ENCODE assay signal across 8 cellular contexts in the genomic region with DNA sequence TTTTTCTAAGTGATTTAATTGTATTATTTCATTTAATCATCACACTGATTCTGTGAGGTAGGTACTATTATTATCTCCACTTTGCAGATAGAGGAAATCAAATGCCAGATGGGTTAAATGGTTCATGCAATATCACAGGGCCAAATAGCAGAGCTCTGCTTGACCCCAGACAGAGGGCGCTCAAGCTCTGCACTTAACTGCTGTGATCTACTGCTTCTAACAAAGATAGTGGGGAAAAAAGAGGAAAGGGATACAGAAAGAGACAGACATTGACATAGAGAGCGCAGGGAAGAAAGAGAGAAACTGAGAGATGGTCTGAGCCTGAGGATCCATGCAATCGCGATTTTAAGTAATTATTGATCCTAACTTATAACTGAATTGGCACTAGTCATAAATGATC.
DNase-seq lines count a peak whose midpoint lies in the region; ATAC-seq, FAIRE-seq and TF ChIP-seq lines count a peak whose summit lies in the region.

No MANE protein-coding gene starts in this region.

- in situ Hi-C loops in K562 (cut with MboI) = no loop called here

- H3K27me3 Mint-ChIP-seq in stimulated activated naive B cell treated with anti-CD40 and anti-IgM and Interleukin-4, amounts not matched to agents 10 μg/mL and 1 μg/mL and 100 μg/mL, for 72 hours = no peaks in the 10 kb centered on the region
- no peaks in the 10 kb centered on the region for H3K27me3 Mint-ChIP-seq in activated CD8-positive, alpha-beta memory T cell treated with anti-CD3 and anti-CD28 coated beads, Interleukin-2, amount 10 ng/mL, durations not matched to agents 7 days and 5 days

- H3K9me3 Mint-ChIP-seq in stimulated activated naive B cell treated with anti-CD40 and anti-IgM and Interleukin-4, amounts not matched to agents 10 μg/mL and 1 μg/mL and 100 μg/mL, for 72 hours = no peaks in the 10 kb centered on the region
- H3K9me3 Mint-ChIP-seq in activated CD8-positive, alpha-beta memory T cell treated with anti-CD3 and anti-CD28 coated beads, Interleukin-2, amount 10 ng/mL, durations not matched to agents 7 days and 5 days (ENCODE audit: low read depth) = no peaks in the 10 kb centered on the region

- H3K9me1 ChIP-seq in K562 (ENCODE audit: control insufficient read depth, insufficient read depth, low read length) = no peaks in the 10 kb centered on the region

- H4K20me1 ChIP-seq in K562 (replicated peaks; ENCODE audit: control insufficient read depth, insufficient read depth, low read length) = no peaks in the 10 kb centered on the region

- no peak for TF ChIP-seq EP300 in K562 (IDR thresholded peaks at IDR 0.05; ENCODE audit: low read length)

- TF ChIP-seq CTCF in BJ (IDR thresholded peaks at IDR 0.05; ENCODE audit: insufficient read depth, low read depth, low read length) (peak; percentile 84), K562 (IDR thresholded peaks at IDR 0.05 in 2 of 3, conservative IDR thresholded peaks at IDR 0.05 in 1 of 3; ENCODE audit: insufficient read depth in 2 of 3, low read depth in 1 of 3, low read length in 3 of 3) (peak; percentile 40 to 65 (median 62))

- H3K36me3 Mint-ChIP-seq in stimulated activated naive B cell treated with anti-CD40 and anti-IgM and Interleukin-4, amounts not matched to agents 10 μg/mL and 1 μg/mL and 100 μg/mL, for 72 hours = no peaks in the 10 kb centered on the region
- no peaks in the 10 kb centered on the region for H3K36me3 Mint-ChIP-seq in activated CD8-positive, alpha-beta memory T cell treated with anti-CD3 and anti-CD28 coated beads, Interleukin-2, amount 10 ng/mL, durations not matched to agents 7 days and 5 days

- peak; percentile 55 to 72 for TF ChIP-seq RAD21 in K562 (CRISPR knock-in tag; conservative IDR thresholded peaks at IDR 0.05 in 1 of 2, IDR thresholded peaks at IDR 0.05 in 1 of 2)

- H3K27me3 ChIP-seq in BJ (ENCODE audit: control insufficient read depth, insufficient read depth, low read length) = no peaks in the 10 kb centered on the region
- H3K27me3 ChIP-seq in K562 (ENCODE audit: control insufficient read depth in 2 of 2, insufficient read depth in 2 of 2, low read length in 2 of 2) = no peaks in the 10 kb centered on the region

- WGBS in K562 (ENCODE audit: insufficient coverage, low coverage, missing lambda C conversion rate) = 3% methylated on average over 4 of the region's 4 CpGs

- H3K9ac ChIP-seq in K562 (ENCODE audit: insufficient read depth in 1 of 2, low read depth in 2 of 2, low read length in 2 of 2) = no peak overlapping the region

- BruUV-seq in K562 (replicated peaks; lab: Mats Ljungman, UMichigan) = no TSS peak

- CTCF ChIA-PET in BJ (lab: Yijun Ruan, JAX) (interaction anchor here (1.0 kb wide), 4 partner anchors 9 to 829 kb away, joined by 3 to 4 read pairs (median 3); no protein-coding TSS in a partner anchor), K562 (lab: Yijun Ruan, JAX; ENCODE audit: low intra/inter-chr PET ratio) (interaction anchor here (0.7 to 1.2 kb wide), 2 partner anchors 819 to 820 kb away, joined by 3 to 4 read pairs; no protein-coding TSS in a partner anchor)
- CTCF ChIA-PET in activated CD8-positive, alpha-beta memory T cell treated with anti-CD3 and anti-CD28 coated beads, Interleukin-2, amount 10 ng/mL, durations not matched to agents 7 days and 5 days (lab: Charles Lee) = interaction anchor here (0.6 kb wide), 1 partner anchor 118 kb away, joined by 4 read pairs; no protein-coding TSS in a partner anchor

- TF ChIP-seq POLR2A in K562 (conservative IDR thresholded peaks at IDR 0.05) = no peak

- DNase-seq in BJ (ENCODE audit: low read depth) (peak; percentile 1), NCI-H748 treated with DMSO at 0.1 percent for 48 hours (lab: John Stamatoyannopoulos, UW) (peak; percentile 14), K562 (ENCODE audit: extremely low read depth in 1 of 4, low spot score in 3 of 4) (peak in 3 of 4 experiments; percentile 13 to 56 (median 17)), iPS DF 4.7 (ENCODE audit: extremely low read depth, low spot score) (peak; percentile 60)
- DNase-seq in stimulated activated naive B cell treated with anti-CD40 and anti-IgM and Interleukin-4, amounts not matched to agents 10 μg/mL and 1 μg/mL and 100 μg/mL, for 72 hours = no peak
- no peak for DNase-seq in activated CD8-positive, alpha-beta memory T cell treated with anti-CD3 and anti-CD28 coated beads, Interleukin-2, amount 10 ng/mL, durations not matched to agents 7 days and 5 days

- H3K4me3 ChIP-seq in BJ (ENCODE audit: low read depth, low read length) (no peak overlapping the region), K562 (no peak overlapping the region)

- no peaks in the 10 kb centered on the region for H3K4me1 Mint-ChIP-seq in stimulated activated naive B cell treated with anti-CD40 and anti-IgM and Interleukin-4, amounts not matched to agents 10 μg/mL and 1 μg/mL and 100 μg/mL, for 72 hours
- no peaks in the 10 kb centered on the region for H3K4me1 Mint-ChIP-seq in activated CD8-positive, alpha-beta memory T cell treated with anti-CD3 and anti-CD28 coated beads, Interleukin-2, amount 10 ng/mL, durations not matched to agents 7 days and 5 days

- POLR2A ChIA-PET in BJ (lab: Charles Lee) (no interaction called here), K562 (lab: Yijun Ruan, JAX) (interaction anchor here (0.5 to 0.6 kb wide), 2 partner anchors 9 to 771 kb away, joined by 3 read pairs; no protein-coding TSS in a partner anchor)

- H3K9me3 ChIP-seq in K562 (replicated peaks; ENCODE audit: control insufficient read depth, insufficient read depth, low read depth, low read length) = no peaks in the 10 kb centered on the region

- no peak overlapping the region for H3K4me2 ChIP-seq in K562 (ENCODE audit: insufficient read depth, low read length)

- FAIRE-seq in K562 (lab: Jason Lieb, UNC) = peak; percentile 49

- no peak overlapping the region for H3K27ac Mint-ChIP-seq in stimulated activated naive B cell treated with anti-CD40 and anti-IgM and Interleukin-4, amounts not matched to agents 10 μg/mL and 1 μg/mL and 100 μg/mL, for 72 hours
- no peak overlapping the region for H3K27ac Mint-ChIP-seq in activated CD8-positive, alpha-beta memory T cell treated with anti-CD3 and anti-CD28 coated beads, Interleukin-2, amount 10 ng/mL, durations not matched to agents 7 days and 5 days

- no peak overlapping the region for H3K27ac ChIP-seq in K562 (ENCODE audit: extremely low read depth, low read depth, low read length)

- H3K4me3 Mint-ChIP-seq in stimulated activated naive B cell treated with anti-CD40 and anti-IgM and Interleukin-4, amounts not matched to agents 10 μg/mL and 1 μg/mL and 100 μg/mL, for 72 hours = no peak overlapping the region
- H3K4me3 Mint-ChIP-seq in activated CD8-positive, alpha-beta memory T cell treated with anti-CD3 and anti-CD28 coated beads, Interleukin-2, amount 10 ng/mL, durations not matched to agents 7 days and 5 days = no peak overlapping the region

- H3K36me3 ChIP-seq in BJ (ENCODE audit: control insufficient read depth, insufficient read depth, low read length) (no peaks in the 10 kb centered on the region), K562 (ENCODE audit: control insufficient read depth, insufficient read depth, low read length) (no peaks in the 10 kb centered on the region)

- no peak overlapping the region for H2AFZ ChIP-seq in K562 (ENCODE audit: low read depth, low read length)

- ATAC-seq in GM18858 (IDR thresholded peaks at IDR 0.05; ENCODE audit: unreplicated experiment) (peak; percentile 71), HG03378 (IDR thresholded peaks at IDR 0.05; ENCODE audit: unreplicated experiment) (peak; percentile 66), K562 (peak; percentile 88)
- peak; percentile 67 to 71 for ATAC-seq in stimulated activated naive B cell treated with anti-CD40 and anti-IgM and Interleukin-4, amounts not matched to agents 10 μg/mL and 1 μg/mL and 100 μg/mL, for 72 hours (replicated peaks)
- ATAC-seq in activated CD8-positive, alpha-beta memory T cell treated with anti-CD3 and anti-CD28 coated beads, Interleukin-2, amount 10 ng/mL, durations not matched to agents 7 days and 5 days = no peak

- intact Hi-C loops in K562 (cut with micrococcal nuclease) = loop anchor here (1.0 kb wide), 1 partner anchor 819 kb away; no protein-coding TSS in a partner anchor

- H3K79me2 ChIP-seq in K562 (ENCODE audit: control insufficient read depth, insufficient read depth, low read length) = no peaks in the 10 kb centered on the region

- no peaks in the 10 kb centered on the region for H3K4me1 ChIP-seq in K562 (replicated peaks in 1 of 2; ENCODE audit: control insufficient read depth in 2 of 2, insufficient read depth in 2 of 2, low read length in 2 of 2)

TF ChIP-seq in K562, 482 proteins besides CTCF, POLR2A, EP300 and RAD21 (continues in another document):
- TF ChIP-seq CC2D1A (IDR thresholded peaks at IDR 0.05) (0 out of 2 replicates have a peak, but pooled peaks have one; percentile 28), SMC3 (conservative IDR thresholded peaks at IDR 0.05; ENCODE audit: insufficient read depth, low read depth, low read length) (0 out of 2 replicates have a peak, but pooled peaks have one; percentile 26)
- TF ChIP-seq, protein P1, sequence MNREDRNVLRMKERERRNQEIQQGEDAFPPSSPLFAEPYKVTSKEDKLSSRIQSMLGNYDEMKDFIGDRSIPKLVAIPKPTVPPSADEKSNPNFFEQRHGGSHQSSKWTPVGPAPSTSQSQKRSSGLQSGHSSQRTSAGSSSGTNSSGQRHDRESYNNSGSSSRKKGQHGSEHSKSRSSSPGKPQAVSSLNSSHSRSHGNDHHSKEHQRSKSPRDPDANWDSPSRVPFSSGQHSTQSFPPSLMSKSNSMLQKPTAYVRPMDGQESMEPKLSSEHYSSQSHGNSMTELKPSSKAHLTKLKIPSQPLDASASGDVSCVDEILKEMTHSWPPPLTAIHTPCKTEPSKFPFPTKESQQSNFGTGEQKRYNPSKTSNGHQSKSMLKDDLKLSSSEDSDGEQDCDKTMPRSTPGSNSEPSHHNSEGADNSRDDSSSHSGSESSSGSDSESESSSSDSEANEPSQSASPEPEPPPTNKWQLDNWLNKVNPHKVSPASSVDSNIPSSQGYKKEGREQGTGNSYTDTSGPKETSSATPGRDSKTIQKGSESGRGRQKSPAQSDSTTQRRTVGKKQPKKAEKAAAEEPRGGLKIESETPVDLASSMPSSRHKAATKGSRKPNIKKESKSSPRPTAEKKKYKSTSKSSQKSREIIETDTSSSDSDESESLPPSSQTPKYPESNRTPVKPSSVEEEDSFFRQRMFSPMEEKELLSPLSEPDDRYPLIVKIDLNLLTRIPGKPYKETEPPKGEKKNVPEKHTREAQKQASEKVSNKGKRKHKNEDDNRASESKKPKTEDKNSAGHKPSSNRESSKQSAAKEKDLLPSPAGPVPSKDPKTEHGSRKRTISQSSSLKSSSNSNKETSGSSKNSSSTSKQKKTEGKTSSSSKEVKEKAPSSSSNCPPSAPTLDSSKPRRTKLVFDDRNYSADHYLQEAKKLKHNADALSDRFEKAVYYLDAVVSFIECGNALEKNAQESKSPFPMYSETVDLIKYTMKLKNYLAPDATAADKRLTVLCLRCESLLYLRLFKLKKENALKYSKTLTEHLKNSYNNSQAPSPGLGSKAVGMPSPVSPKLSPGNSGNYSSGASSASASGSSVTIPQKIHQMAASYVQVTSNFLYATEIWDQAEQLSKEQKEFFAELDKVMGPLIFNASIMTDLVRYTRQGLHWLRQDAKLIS (CRISPR knock-in tag; IDR thresholded peaks at IDR 0.05) = no peak

Comparison
In these comparisons a context has a peak if more than half of its experiments do, and no peak if none do; other contexts are left out.
1. DNase-seq: peak in BJ (single experiment), NCI-H748 treated with DMSO at 0.1 percent for 48 hours (single experiment), K562 (3 of 4) and iPS DF 4.7 (single experiment); none in stimulated activated naive B cell treated with anti-CD40 and anti-IgM and Interleukin-4, amounts not matched to agents 10 μg/mL and 1 μg/mL and 100 μg/mL, for 72 hours (single experiment) and activated CD8-positive, alpha-beta memory T cell treated with anti-CD3 and anti-CD28 coated beads, Interleukin-2, amount 10 ng/mL, durations not matched to agents 7 days and 5 days (single experiment).